In genomic region chr7:145082366-145083240, GRCh38 we compare ENCODE assay signal across 14 cellular contexts.
DNase-seq lines count a peak whose midpoint lies in the region; ATAC-seq, FAIRE-seq and TF ChIP-seq lines count a peak whose summit lies in the region.
"Had no signal": no experiment of that assay in that cellular context is flagged by ENCODE, and none has a peak within 500 bp of the region (broad histone marks: within the 10 kb centered on the region; RNA-seq: fewer than 3 reads in every experiment).

No MANE protein-coding gene starts in this region.

- no peaks in the 10 kb centered on the region for H4K20me1 ChIP-seq in astrocyte (ENCODE audit: insufficient read depth, low read length)

- peak overlapping the region; percentile 70 for H3K27ac Mint-ChIP-seq in astrocyte (ENCODE audit: unreplicated experiment)
- no peak overlapping the region for H3K27ac Mint-ChIP-seq in CD8-positive, alpha-beta T cell
- H3K27ac Mint-ChIP-seq: activated T-cell treated with anti-CD3 and anti-CD28 coated beads, Interleukin-2, amount 50 U/mL, for 72 hours had no signal

- POLR2A ChIA-PET in CD8-positive, alpha-beta T cell (lab: Charles Lee) = no interaction called here

- H3K9me3 Mint-ChIP-seq in astrocyte (ENCODE audit: unreplicated experiment) = no peaks in the 10 kb centered on the region
- H3K9me3 Mint-ChIP-seq in CD8-positive, alpha-beta T cell = no peaks in the 10 kb centered on the region

- H3K36me3 Mint-ChIP-seq in astrocyte (ENCODE audit: low read depth, unreplicated experiment) = no peaks in the 10 kb centered on the region
- H3K36me3 Mint-ChIP-seq in CD8-positive, alpha-beta T cell = no peaks in the 10 kb centered on the region

- H3K27me3 Mint-ChIP-seq in astrocyte (ENCODE audit: low read depth, unreplicated experiment) = no peaks in the 10 kb centered on the region
- peaks cover 17% of the 10 kb centered on the region for H3K27me3 Mint-ChIP-seq in CD8-positive, alpha-beta T cell (ENCODE audit: low read depth)

- H3K4me3 Mint-ChIP-seq in astrocyte (ENCODE audit: unreplicated experiment) = no peak overlapping the region
- no peak overlapping the region for H3K4me3 Mint-ChIP-seq in CD8-positive, alpha-beta T cell
- H3K4me3 Mint-ChIP-seq: activated T-cell treated with anti-CD3 and anti-CD28 coated beads, Interleukin-2, amount 50 U/mL, for 72 hours; central memory CD8-positive, alpha-beta T cell had no signal

- peaks cover 3% of the 10 kb centered on the region for H3K9me3 ChIP-seq in astrocyte (ENCODE audit: insufficient read depth, low read depth, low read length)
- no peaks in the 10 kb centered on the region for H3K9me3 ChIP-seq in CD8-positive, alpha-beta T cell (ENCODE audit: low read length)
- H3K9me3 ChIP-seq: left lung, upper lobe of left lung had no signal

- CTCF ChIA-PET in CD8-positive, alpha-beta T cell (lab: Charles Lee) = no interaction called here

- H3K27me3 ChIP-seq in astrocyte (ENCODE audit: insufficient read depth, low read length) = no peaks in the 10 kb centered on the region
- H3K27me3 ChIP-seq in CD8-positive, alpha-beta T cell (ENCODE audit: insufficient read depth, low read length) = no peaks in the 10 kb centered on the region
- H3K27me3 ChIP-seq: left lung, upper lobe of left lung had no signal

- no peak for TF ChIP-seq CTCF in astrocyte (IDR thresholded peaks at IDR 0.05; ENCODE audit: insufficient read depth, low read depth, low read length)
- TF ChIP-seq CTCF in CD8-positive, alpha-beta T cell (IDR thresholded peaks at IDR 0.05) = no peak

- no peaks in the 10 kb centered on the region for H3K4me1 ChIP-seq in astrocyte (ENCODE audit: insufficient read depth, low read length)
- no peaks in the 10 kb centered on the region for H3K4me1 ChIP-seq in CD8-positive, alpha-beta T cell (ENCODE audit: insufficient read depth, low read length)
- H3K4me1 ChIP-seq: left lung, upper lobe of left lung had no signal

- no peak for FAIRE-seq in astrocyte (lab: Jason Lieb, UNC)
- FAIRE-seq: H54 had no signal

- intact Hi-C loops in CD8-positive, alpha-beta T cell (cut with DNase I, micrococcal nuclease) = no loop called here

- H3K9ac ChIP-seq in astrocyte (ENCODE audit: low read length) = no peak overlapping the region

- ATAC-seq in GM21717 (IDR thresholded peaks at IDR 0.05; ENCODE audit: unreplicated experiment) = peak; percentile 70
- ATAC-seq in CD8-positive, alpha-beta T cell = no peak
- ATAC-seq in HG03354 (IDR thresholded peaks at IDR 0.05; ENCODE audit: poor library complexity, severe bottlenecking, unreplicated experiment) = no peak
- ATAC-seq: activated T-cell treated with anti-CD3 and anti-CD28 coated beads, Interleukin-2, amount 50 U/mL, for 72 hours; left lung had no signal

- H3K36me3 ChIP-seq in astrocyte (ENCODE audit: insufficient read depth, low read length) = no peaks in the 10 kb centered on the region
- H3K36me3 ChIP-seq in CD8-positive, alpha-beta T cell (ENCODE audit: insufficient read depth, low read length) = no peaks in the 10 kb centered on the region
- H3K36me3 ChIP-seq: left lung, upper lobe of left lung had no signal

- H3K4me2 ChIP-seq in astrocyte (ENCODE audit: low read length) = no peak overlapping the region

- H3K27ac ChIP-seq in astrocyte (ENCODE audit: low read depth, low read length) = no peak overlapping the region
- no peak overlapping the region for H3K27ac ChIP-seq in CD8-positive, alpha-beta T cell (ENCODE audit: low read depth, low read length)
- H3K27ac ChIP-seq: left lung, upper lobe of left lung, VCaP had no signal

- DNase-seq in COR-L47 (lab: John Stamatoyannopoulos, UW) (peak; percentile 89), NCI-H1694 (lab: John Stamatoyannopoulos, UW) (peak; percentile 39), astrocyte (ENCODE audit: low read depth) (no peak), NCI-H2196 (lab: John Stamatoyannopoulos, UW; ENCODE audit: unreplicated experiment) (no peak), germinal center (ENCODE audit: low spot score) (no peak)
- DNase-seq in CD8-positive, alpha-beta T cell = no peak
- DNase-seq: activated T-cell treated with anti-CD3 and anti-CD28 coated beads, Interleukin-2, amount 50 U/mL, for 72 hours; left lung; upper lobe of left lung had no signal

- peaks cover 10% of the 10 kb centered on the region for H3K4me1 Mint-ChIP-seq in astrocyte (ENCODE audit: low read depth, unreplicated experiment)
- no peaks in the 10 kb centered on the region for H3K4me1 Mint-ChIP-seq in CD8-positive, alpha-beta T cell (ENCODE audit: low read depth)
- H3K4me1 Mint-ChIP-seq: central memory CD8-positive, alpha-beta T cell had no signal

- no peaks in the 10 kb centered on the region for H3K79me2 ChIP-seq in astrocyte (ENCODE audit: insufficient read depth, low read length)

- H3K4me3 ChIP-seq in astrocyte (ENCODE audit: insufficient read depth, low read depth, low read length) = no peak overlapping the region
- H3K4me3 ChIP-seq in CD8-positive, alpha-beta T cell (ENCODE audit: low read depth, low read length) = no peak overlapping the region
- H3K4me3 ChIP-seq: left lung, upper lobe of left lung had no signal

- no peak overlapping the region for H2AFZ ChIP-seq in astrocyte (ENCODE audit: low read depth, low read length)

Comparison
In these comparisons a context has a peak if more than half of its experiments do, and no peak if none do; other contexts are left out.
1. DNase-seq: peak in COR-L47 (single experiment) and NCI-H1694 (single experiment); none in astrocyte (single experiment), NCI-H2196 (single experiment), germinal center (single experiment) and CD8-positive, alpha-beta T cell (0 of 7).